ENCODE assay signal across 8 cellular contexts in genomic region chr3:46976326-46977190, GRCh38. TPM values are rescaled to one million over a fixed set of nuclear protein-coding genes. Genes with fewer than 3 reads are reported as not detected.
DNase-seq lines count a peak whose midpoint lies in the region; TF ChIP-seq lines count a peak whose summit lies in the region.

Gene CCDC12, minus strand, starts transcription at chr3:46976745. Its CDS starts 13 bp downstream, at chr3:46976732.

- peak; percentile 97 for DNase-seq in GDM1 (lab: John Stamatoyannopoulos, UW)
- peak; percentile 94 for DNase-seq in HEK293T (ENCODE audit: extremely low spot score)
- DNase-seq in NAMALWA (ENCODE audit: low spot score), result peak; percentile 96
- DNase-seq in SK-N-DZ (ENCODE audit: low spot score), result peak; percentile 98
- DNase-seq in activated naive CD4-positive, alpha-beta T cell treated with anti-CD3 and anti-CD28 coated beads, Interleukin-2, amount 10 ng/mL, durations not matched to agents 7 days and 5 days, result peak; percentile 96
- peak; percentile 98 for DNase-seq in germinal center (ENCODE audit: low spot score)
- peak; percentile 97 for DNase-seq in non-pigmented ciliary epithelial cell (ENCODE audit: low read depth)
- DNase-seq in superior temporal gyrus (ENCODE audit: extremely low spot score), result peak; percentile 99

- peaks cover 5% of the 10 kb centered on the region for H3K27me3 Mint-ChIP-seq in activated naive CD4-positive, alpha-beta T cell treated with anti-CD3 and anti-CD28 coated beads, Interleukin-2, amount 10 ng/mL, durations not matched to agents 7 days and 5 days

- POLR2A ChIA-PET in HEK293T (lab: Yijun Ruan, JAX), result interaction anchor here (0.7 to 1.9 kb wide), 9 partner anchors 9 to 404 kb away, joined by 3 to 5 read pairs (median 4); partner anchors contain the start of gene PTPN23

- no peaks in the 10 kb centered on the region for H3K9me3 Mint-ChIP-seq in activated naive CD4-positive, alpha-beta T cell treated with anti-CD3 and anti-CD28 coated beads, Interleukin-2, amount 10 ng/mL, durations not matched to agents 7 days and 5 days

- peak within 1 kb of the TSS; percentile 95 for H3K27ac Mint-ChIP-seq in activated naive CD4-positive, alpha-beta T cell treated with anti-CD3 and anti-CD28 coated beads, Interleukin-2, amount 10 ng/mL, durations not matched to agents 7 days and 5 days

- H3K4me3 Mint-ChIP-seq in activated naive CD4-positive, alpha-beta T cell treated with anti-CD3 and anti-CD28 coated beads, Interleukin-2, amount 10 ng/mL, durations not matched to agents 7 days and 5 days, result peak within 1 kb of the TSS; percentile 98

- H3K36me3 Mint-ChIP-seq in activated naive CD4-positive, alpha-beta T cell treated with anti-CD3 and anti-CD28 coated beads, Interleukin-2, amount 10 ng/mL, durations not matched to agents 7 days and 5 days, result peaks cover 24% of the 10 kb centered on the region

- CTCF ChIA-PET in HEK293T (lab: Yijun Ruan, JAX), result interaction anchor here (0.6 kb wide), 1 partner anchor 41 kb away, joined by 3 read pairs; no protein-coding TSS in a partner anchor
- CTCF ChIA-PET in activated naive CD4-positive, alpha-beta T cell treated with anti-CD3 and anti-CD28 coated beads, Interleukin-2, amount 10 ng/mL, durations not matched to agents 7 days and 5 days (lab: Charles Lee), result interaction anchor here (1.0 to 3.7 kb wide), 3 partner anchors 11 to 53 kb away, joined by 3 to 10 read pairs (median 5); no protein-coding TSS in a partner anchor

- peaks cover 74% of the 10 kb centered on the region for H3K4me1 Mint-ChIP-seq in activated naive CD4-positive, alpha-beta T cell treated with anti-CD3 and anti-CD28 coated beads, Interleukin-2, amount 10 ng/mL, durations not matched to agents 7 days and 5 days

TF ChIP-seq in HEK293T, 16 proteins besides CTCF, POLR2A, EP300 and RAD21:
- TF ChIP-seq PKNOX1 (IDR thresholded peaks at IDR 0.05) (no peak), NFRKB (IDR thresholded peaks at IDR 0.05) (no peak), L3MBTL2 (conservative IDR thresholded peaks at IDR 0.05) (peak; percentile 64; the same call in 1 of the 2 replicates), FOXA1 (IDR thresholded peaks at IDR 0.05) (no peak), FOXK2 (IDR thresholded peaks at IDR 0.05) (no peak), HDGF (IDR thresholded peaks at IDR 0.05; ENCODE audit: borderline replicate concordance) (no peak), ARNT (IDR thresholded peaks at IDR 0.05) (no peak), ZNF384 (IDR thresholded peaks at IDR 0.05) (peak; percentile 100), FOXM1 (IDR thresholded peaks at IDR 0.05; ENCODE audit: borderline replicate concordance) (no peak), CTBP1 (IDR thresholded peaks at IDR 0.05; ENCODE audit: borderline replicate concordance) (no peak), SUZ12 (IDR thresholded peaks at IDR 0.05) (no peak)

RNA-seq across cellular contexts. Expression of gene CCDC12, which starts in this region (rescaled TPM):
- polyA plus RNA-seq in SK-N-DZ (2014; cell fraction: cytosol; rRNA removed), result 35.9 and 41.7 TPM in 2 replicates
- polyA plus RNA-seq in SK-N-DZ (2014; cell fraction: nucleus; rRNA removed), result 17.9 and 25.1 TPM in 2 replicates

Comparison
In these comparisons a context has a peak if more than half of its experiments do, and no peak if none do; other contexts are left out.
1. Peak in every context shown above with its lines: DNase-seq.